In genomic region chr17:63848834-63849689, GRCh38 we compare ENCODE assay signal across 8 cellular contexts. TPM values are rescaled to one million over a fixed set of nuclear protein-coding genes. Genes with fewer than 3 reads are reported as not detected.
DNase-seq lines count a peak whose midpoint lies in the region; ATAC-seq, FAIRE-seq and TF ChIP-seq lines count a peak whose summit lies in the region.

No MANE protein-coding gene starts in this region.

- dilution Hi-C loops in keratinocyte (cut with MboI; ENCODE audit: extremely low pct_ligation_motif_present, low sequenced_read_pairs) = no loop called here

- H3K27me3 Mint-ChIP-seq in CD8-positive, alpha-beta T cell (ENCODE audit: low read depth) = no peaks in the 10 kb centered on the region
- H3K27me3 Mint-ChIP-seq in IgD-negative memory B cell = no peaks in the 10 kb centered on the region

- H3K27me3 ChIP-seq in CD8-positive, alpha-beta T cell (ENCODE audit: insufficient read depth, low read length) = no peaks in the 10 kb centered on the region
- peaks cover 9% of the 10 kb centered on the region for H3K27me3 ChIP-seq in keratinocyte (ENCODE audit: control insufficient read depth, extremely low read depth, insufficient read depth, low read length)

- H3K79me2 ChIP-seq in keratinocyte (ENCODE audit: control insufficient read depth, insufficient read depth, low read length) = no peaks in the 10 kb centered on the region

- POLR2A ChIA-PET in CD8-positive, alpha-beta T cell (lab: Charles Lee) = interaction anchor here (0.7 to 1.4 kb wide), 10 partner anchors 9 to 658 kb away, joined by 3 to 7 read pairs (median 4); partner anchors contain the start of genes CCDC47, CEP95, DDX42 and MAP3K3

- H3K36me3 Mint-ChIP-seq in CD8-positive, alpha-beta T cell = no peaks in the 10 kb centered on the region
- H3K36me3 Mint-ChIP-seq in IgD-negative memory B cell = no peaks in the 10 kb centered on the region

- H4K20me1 ChIP-seq in keratinocyte (ENCODE audit: control insufficient read depth, extremely low read depth, insufficient read depth, low read length) = no peaks in the 10 kb centered on the region

- TF ChIP-seq CTCF in CD8-positive, alpha-beta T cell (IDR thresholded peaks at IDR 0.05) = peak; percentile 73
- TF ChIP-seq CTCF in keratinocyte (optimal IDR thresholded peaks at IDR 0.05 in 1 of 3, IDR thresholded peaks at IDR 0.05 in 1 of 3, conservative IDR thresholded peaks at IDR 0.05 in 1 of 3; ENCODE audit: extremely low read depth in 1 of 3, insufficient read depth in 2 of 3, low read length in 3 of 3) = peak; percentile 60 to 80 (median 76)

- H3K36me3 ChIP-seq in CD8-positive, alpha-beta T cell (ENCODE audit: insufficient read depth, low read length) = no peaks in the 10 kb centered on the region
- no peaks in the 10 kb centered on the region for H3K36me3 ChIP-seq in keratinocyte (ENCODE audit: control insufficient read depth in 2 of 2, extremely low read depth in 1 of 2, insufficient read depth in 2 of 2, low read length in 2 of 2)

- peak overlapping the region; percentile 55 for H3K4me3 ChIP-seq in CD8-positive, alpha-beta T cell (ENCODE audit: low read depth, low read length)
- H3K4me3 ChIP-seq in keratinocyte (ENCODE audit: control insufficient read depth in 2 of 3, extremely low read depth in 1 of 3, insufficient read depth in 2 of 3, low read depth in 1 of 3, low read length in 3 of 3) = peak overlapping the region in 2 of 3 experiments; percentile 51 to 66

- H3K4me1 Mint-ChIP-seq in CD8-positive, alpha-beta T cell (ENCODE audit: low read depth) = peaks cover 17% of the 10 kb centered on the region
- peaks cover 13 to 25% (median 13%) of the 10 kb centered on the region in 3 donors for H3K4me1 Mint-ChIP-seq in IgD-negative memory B cell

- peak overlapping the region; percentile 82 for H3K4me2 ChIP-seq in keratinocyte (ENCODE audit: control insufficient read depth, extremely low read depth, insufficient read depth, low read depth, low read length)

- H3K9me3 ChIP-seq in CD8-positive, alpha-beta T cell (ENCODE audit: low read length) = no peaks in the 10 kb centered on the region
- H3K9me3 ChIP-seq in keratinocyte (ENCODE audit: control insufficient read depth, low read depth, low read length) = no peaks in the 10 kb centered on the region

- peak overlapping the region; percentile 72 for H3K9ac ChIP-seq in keratinocyte (ENCODE audit: control insufficient read depth, extremely low read depth, insufficient read depth, low read length)

- H3K9me3 Mint-ChIP-seq in CD8-positive, alpha-beta T cell = no peaks in the 10 kb centered on the region
- no peaks in the 10 kb centered on the region for H3K9me3 Mint-ChIP-seq in IgD-negative memory B cell

- intact Hi-C loops in CD8-positive, alpha-beta T cell (cut with DNase I, micrococcal nuclease) = loop anchor here (2.0 to 10.0 kb wide), 4 partner anchors 173 to 424 kb away; partner anchors contain the start of gene ICAM2 (in 2 of the 2)

- no peaks in the 10 kb centered on the region for H3K9me1 ChIP-seq in keratinocyte (ENCODE audit: control insufficient read depth, extremely low read depth, insufficient read depth, low read length)

- H3K27ac ChIP-seq in CD8-positive, alpha-beta T cell (ENCODE audit: low read depth, low read length) = peak overlapping the region; percentile 23
- H3K27ac ChIP-seq in keratinocyte (ENCODE audit: control insufficient read depth, insufficient read depth, low read length) = peak overlapping the region; percentile 54

- CTCF ChIA-PET in CD8-positive, alpha-beta T cell (lab: Charles Lee) = interaction anchor here (0.6 to 1.8 kb wide), 19 partner anchors 9 to 603 kb away, joined by 3 to 21 read pairs (median 3); partner anchors contain the start of gene FTSJ3

- ATAC-seq in CD8-positive, alpha-beta T cell = peak; percentile 98
- peak; percentile 89 for ATAC-seq in GM21381 (IDR thresholded peaks at IDR 0.05; ENCODE audit: unreplicated experiment)

- H3K27ac Mint-ChIP-seq in CD8-positive, alpha-beta T cell = peak overlapping the region; percentile 90
- peak overlapping the region; percentile 78 to 92 (median 79) for H3K27ac Mint-ChIP-seq in IgD-negative memory B cell

- peaks cover 12% of the 10 kb centered on the region for H3K4me1 ChIP-seq in CD8-positive, alpha-beta T cell (ENCODE audit: insufficient read depth, low read length)
- H3K4me1 ChIP-seq in keratinocyte (ENCODE audit: control insufficient read depth, extremely low read depth, insufficient read depth, low read length) = no peaks in the 10 kb centered on the region

- FAIRE-seq in keratinocyte (lab: Jason Lieb, UNC) = no peak

- peak; percentile 88 to 97 (median 93) for DNase-seq in CD8-positive, alpha-beta T cell
- DNase-seq in activated CD4-positive, CD25-positive, alpha-beta regulatory T cell treated with anti-CD3 and anti-CD28 coated beads, Interleukin-2, amount 50 U/mL, for 72 hours = peak; percentile 98
- peak; percentile 90 for DNase-seq in central memory CD4-positive, alpha-beta T cell
- DNase-seq in keratinocyte (ENCODE audit: low read depth, low spot score) (peak; percentile 48), HuH-7 (ENCODE audit: low spot score) (no peak)
- peak; percentile 89 to 93 for DNase-seq in stimulated activated CD4-positive, alpha-beta T cell treated with anti-CD3 and anti-CD28 coated beads, Interleukin-15, amount 100 ng/mL, for 1 hour (ENCODE audit: low read depth in 1 of 2, low spot score in 1 of 2)

- H2AFZ ChIP-seq in keratinocyte (ENCODE audit: control insufficient read depth, low read length) = peak overlapping the region; percentile 99

- peak overlapping the region; percentile 81 for H3K4me3 Mint-ChIP-seq in CD8-positive, alpha-beta T cell
- H3K4me3 Mint-ChIP-seq in IgD-negative memory B cell = peak overlapping the region; percentile 73 to 97 (median 88)

RNA-seq across cellular contexts. Expression of gene SMARCD2, which starts 6.6 kb away (rescaled TPM):
- 100 to 1,000 TPM; 121 TPM for total RNA-seq in CD8-positive, alpha-beta T cell
- polyA plus RNA-seq in IgD-negative memory B cell (96.1 TPM), keratinocyte (80.3 to 99.8 TPM (median 86.3 TPM) in 3 replicates)
- 40.3 TPM for polyA plus RNA-seq in keratinocyte (2011; ENCODE audit: low read depth)
- 69.0 and 79.0 TPM in 2 replicates for polyA plus RNA-seq in keratinocyte (2011; cell fraction: cytosol; rRNA removed)
- 91.1 and 95.0 TPM in 2 replicates for polyA plus RNA-seq in keratinocyte (2011; cell fraction: nucleus; rRNA removed)
- polyA plus RNA-seq in keratinocyte (2012; ENCODE audit: low replicate concordance) = 70.5 and 75.3 TPM in 2 replicates
- polyA minus RNA-seq in keratinocyte = 113 to 179 TPM (median 177 TPM) in 3 replicates
- 102 TPM for polyA minus RNA-seq in keratinocyte (2011; cell fraction: cytosol; rRNA and poly(A)+ RNA removed)
- 40.4 and 47.6 TPM in 2 replicates for polyA minus RNA-seq in keratinocyte (2011; cell fraction: nucleus; rRNA and poly(A)+ RNA removed)

RNA-seq across cellular contexts. Expression of gene FTSJ3, which starts 21.6 kb away (rescaled TPM):
- 10 to 100 TPM; 60.0 to 70.3 TPM for total RNA-seq in CD8-positive, alpha-beta T cell
- 28.7 TPM for polyA plus RNA-seq in IgD-negative memory B cell
- 35.4 to 48.5 TPM (median 43.7 TPM) in 3 replicates for polyA plus RNA-seq in keratinocyte
- polyA plus RNA-seq in keratinocyte (2011; ENCODE audit: low read depth) = 22.7 TPM
- polyA plus RNA-seq in keratinocyte (2011; cell fraction: cytosol; rRNA removed) = 26.8 and 31.6 TPM in 2 replicates
- polyA plus RNA-seq in keratinocyte (2011; cell fraction: nucleus; rRNA removed) = 65.6 and 77.0 TPM in 2 replicates
- 19.0 and 39.7 TPM in 2 replicates for polyA plus RNA-seq in keratinocyte (2012; ENCODE audit: low replicate concordance)
- 41.5 to 50.2 TPM (median 46.3 TPM) in 3 replicates for polyA minus RNA-seq in keratinocyte
- 18.6 TPM for polyA minus RNA-seq in keratinocyte (2011; cell fraction: cytosol; rRNA and poly(A)+ RNA removed)
- 45.5 and 50.7 TPM in 2 replicates for polyA minus RNA-seq in keratinocyte (2011; cell fraction: nucleus; rRNA and poly(A)+ RNA removed)

RNA-seq across cellular contexts. Expression of gene PSMC5, which starts 21.8 kb away (rescaled TPM):
- 10 to 100 TPM; 88.5 to 90.3 TPM for total RNA-seq in CD8-positive, alpha-beta T cell
- 139 TPM for polyA plus RNA-seq in IgD-negative memory B cell
- polyA plus RNA-seq in keratinocyte = 111 to 208 TPM (median 141 TPM) in 3 replicates
- 130 TPM for polyA plus RNA-seq in keratinocyte (2011; ENCODE audit: low read depth)
- 141 and 155 TPM in 2 replicates for polyA plus RNA-seq in keratinocyte (2011; cell fraction: cytosol; rRNA removed)
- polyA plus RNA-seq in keratinocyte (2011; cell fraction: nucleus; rRNA removed) = 115 TPM in 2 replicates
- polyA plus RNA-seq in keratinocyte (2012; ENCODE audit: low replicate concordance) = 93.3 and 143 TPM in 2 replicates
- 71.5 to 165 TPM (median 143 TPM) in 3 replicates for polyA minus RNA-seq in keratinocyte
- 100 TPM for polyA minus RNA-seq in keratinocyte (2011; cell fraction: cytosol; rRNA and poly(A)+ RNA removed)
- polyA minus RNA-seq in keratinocyte (2011; cell fraction: nucleus; rRNA and poly(A)+ RNA removed) = 36.1 and 56.9 TPM in 2 replicates

RNA-seq across cellular contexts. Expression of gene CSH2, which starts 24.4 kb away (rescaled TPM):
- not detected for total RNA-seq in CD8-positive, alpha-beta T cell
- not detected for polyA plus RNA-seq in IgD-negative memory B cell
- not detected in 3 replicates for polyA plus RNA-seq in keratinocyte
- polyA plus RNA-seq in keratinocyte (2011; ENCODE audit: low read depth) = not detected
- not detected in 2 replicates for polyA plus RNA-seq in keratinocyte (2011; cell fraction: cytosol; rRNA removed)
- polyA plus RNA-seq in keratinocyte (2011; cell fraction: nucleus; rRNA removed) = not detected in 2 replicates
- polyA plus RNA-seq in keratinocyte (2012; ENCODE audit: low replicate concordance) = not detected in 2 replicates
- polyA minus RNA-seq in keratinocyte = not detected in 3 replicates
- polyA minus RNA-seq in keratinocyte (2011; cell fraction: cytosol; rRNA and poly(A)+ RNA removed) = not detected
- polyA minus RNA-seq in keratinocyte (2011; cell fraction: nucleus; rRNA and poly(A)+ RNA removed) = not detected in 2 replicates

RNA-seq across cellular contexts. Expression of gene GH2, which starts 32.7 kb away (rescaled TPM):
- total RNA-seq in CD8-positive, alpha-beta T cell = not detected
- polyA plus RNA-seq in IgD-negative memory B cell (not detected), keratinocyte (not detected in 3 replicates)
- not detected for polyA plus RNA-seq in keratinocyte (2011; ENCODE audit: low read depth)
- polyA plus RNA-seq in keratinocyte (2011; cell fraction: cytosol; rRNA removed) = not detected in 2 replicates
- not detected in 2 replicates for polyA plus RNA-seq in keratinocyte (2011; cell fraction: nucleus; rRNA removed)
- not detected in 2 replicates for polyA plus RNA-seq in keratinocyte (2012; ENCODE audit: low replicate concordance)
- not detected in 3 replicates for polyA minus RNA-seq in keratinocyte
- polyA minus RNA-seq in keratinocyte (2011; cell fraction: cytosol; rRNA and poly(A)+ RNA removed) = not detected
- polyA minus RNA-seq in keratinocyte (2011; cell fraction: nucleus; rRNA and poly(A)+ RNA removed) = not detected in 2 replicates
